Comparison of ENCODE assay signal across 17 cellular contexts in the genomic region with DNA sequence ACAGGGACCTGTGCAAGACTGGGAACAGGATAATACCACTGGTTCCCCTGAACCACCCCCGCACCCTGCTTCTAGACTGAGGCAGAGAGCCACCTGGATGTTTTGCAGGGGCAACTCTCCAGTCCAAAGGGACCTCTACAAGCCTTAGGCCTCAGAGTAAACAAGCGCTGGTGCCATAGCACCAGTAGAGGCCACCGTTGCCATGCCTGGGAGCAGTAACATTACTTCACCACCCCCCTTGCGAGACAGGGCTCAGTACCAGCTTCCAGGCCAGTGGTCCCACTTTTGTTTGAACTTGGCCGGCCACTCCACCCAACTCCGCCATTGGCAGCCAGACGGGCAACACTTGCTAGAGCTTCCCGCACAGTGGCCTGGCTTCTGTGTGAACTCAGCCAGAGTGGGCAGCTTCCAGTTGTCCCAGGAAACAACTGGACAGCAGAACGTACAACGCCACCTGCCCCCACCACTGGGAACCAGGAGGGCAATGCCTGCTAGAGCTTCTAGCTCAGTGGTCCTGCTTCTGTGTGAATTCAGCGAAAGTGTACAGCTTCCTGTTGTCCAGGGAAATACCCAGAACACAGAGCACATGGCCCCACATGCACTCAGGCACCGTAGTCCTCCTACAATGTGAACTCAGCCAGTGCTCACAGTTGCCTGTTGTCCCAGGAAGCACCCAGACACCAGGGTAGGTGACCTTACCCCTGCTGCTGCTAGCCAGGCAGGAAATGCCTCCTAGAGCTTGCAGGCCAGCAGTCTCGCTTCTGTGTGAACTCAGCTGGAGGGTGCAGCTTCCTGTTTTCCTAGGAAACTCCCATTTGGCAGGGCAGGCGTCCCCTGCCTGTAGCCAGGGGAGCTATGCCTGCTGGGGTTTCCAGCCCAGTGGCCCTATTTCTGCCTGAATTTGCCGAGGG. TPM values are rescaled to one million over a fixed set of nuclear protein-coding genes. Genes with fewer than 3 reads are reported as not detected.
DNase-seq lines count a peak whose midpoint lies in the region; ATAC-seq, FAIRE-seq and TF ChIP-seq lines count a peak whose summit lies in the region.
"Had no signal": no experiment of that assay in that cellular context is flagged by ENCODE, and none has a peak within 500 bp of the region (broad histone marks: within the 10 kb centered on the region; RNA-seq: fewer than 3 reads in every experiment).

No MANE protein-coding gene starts in this region.

- TF ChIP-seq POLR2A in GM12891 (IDR thresholded peaks at IDR 0.05; ENCODE audit: low read depth, low read length) (no peak), H54 (IDR thresholded peaks at IDR 0.05; ENCODE audit: low read depth, low read length) (no peak)

- no TSS peak for BruUV-seq in PC-3 (replicated peaks; lab: Mats Ljungman, UMichigan)

- H3K9me2 ChIP-seq in PC-3 (replicated peaks; ENCODE audit: low read length), result no peaks in the 10 kb centered on the region

- no peaks in the 10 kb centered on the region; the same call in 1 of the 2 replicates for H3K4me1 ChIP-seq in PC-3 (ENCODE audit: insufficient read depth, low read length)
- H3K4me1 ChIP-seq: BE2C, testis had no signal

- H3K79me2 ChIP-seq in PC-3 (ENCODE audit: low read length), result no peaks in the 10 kb centered on the region

- no peaks in the 10 kb centered on the region for H3K27me3 ChIP-seq in PC-3 (ENCODE audit: low read length)
- H3K27me3 ChIP-seq: BE2C, testis had no signal

- 0 out of 2 replicates have a peak overlapping the region, but pooled peaks have one; percentile 13 for H2AFZ ChIP-seq in PC-3 (ENCODE audit: low read length)

- FAIRE-seq in GM12891 (lab: Jason Lieb, UNC) (peak; percentile 26), H54 (lab: Jason Lieb, UNC) (no peak)

- H3K36me3 ChIP-seq in PC-3 (ENCODE audit: low read depth, low read length), result no peaks in the 10 kb centered on the region
- H3K36me3 ChIP-seq: BE2C had no signal

- H3K27ac ChIP-seq in PC-3 (ENCODE audit: low read length), result no peak overlapping the region
- H3K27ac ChIP-seq: KMS-11, testis had no signal

- ATAC-seq in PC-3 (no peak), GM19463 (IDR thresholded peaks at IDR 0.05; ENCODE audit: unreplicated experiment) (no peak)
- ATAC-seq: activated T-cell treated with anti-CD3 and anti-CD28 coated beads, Interleukin-2, amount 50 U/mL, for 72 hours had no signal

- H4K20me1 ChIP-seq in PC-3 (ENCODE audit: low read length), result no peaks in the 10 kb centered on the region

- intact Hi-C loops in PC-3 (cut with micrococcal nuclease), result no loop called here

- no peak for TF ChIP-seq CTCF in PC-3 (conservative IDR thresholded peaks at IDR 0.05; ENCODE audit: low read depth, low read length)
- TF ChIP-seq CTCF in fibroblast of pulmonary artery (IDR thresholded peaks at IDR 0.05; ENCODE audit: low read length, missing control alignments), result no peak

- H3K4me3 ChIP-seq in PC-3 (ENCODE audit: low read length) (no peak overlapping the region), fibroblast of pulmonary artery (replicated peaks; ENCODE audit: low read depth, low read length) (no peak overlapping the region)
- H3K4me3 ChIP-seq: testis had no signal

- H3K9ac ChIP-seq in PC-3 (ENCODE audit: low read length), result no peak overlapping the region
- H3K9ac ChIP-seq: KMS-11 had no signal

- POLR2A ChIA-PET in PC-3 (lab: Charles Lee; ENCODE audit: unreplicated experiment), result no interaction called here

- H3F3A ChIP-seq in PC-3 (ENCODE audit: low read length, unreplicated experiment), result no peaks in the 10 kb centered on the region

- CTCF ChIA-PET in PC-3 (lab: Charles Lee), result no interaction called here

- DNase-seq in GM12891 (ENCODE audit: insufficient read length, low spot score) (no peak), PC-3 (peak; percentile 22), fibroblast of pulmonary artery (ENCODE audit: low read depth) (peak; percentile 35), medulla oblongata (ENCODE audit: extremely low spot score) (peak; percentile 2), H54 (ENCODE audit: insufficient read length, low spot score) (no peak), midbrain (lab: John Stamatoyannopoulos, UW) (no peak), NCI-H1417 (lab: John Stamatoyannopoulos, UW) (no peak)
- DNase-seq: activated CD4-positive, alpha-beta T cell treated with anti-CD3 and anti-CD28 coated beads, Interleukin-2, amount 10 ng/mL, durations not matched to agents 7 days and 5 days; activated T-cell treated with anti-CD3 and anti-CD28 coated beads, Interleukin-2, amount 50 U/mL, for 72 hours; BE2C; cortex of kidney; GOT3; NCI-H1694 treated with DMSO at 0.1 percent for 48 hours; NCI-H82; testis had no signal

- H3K4me2 ChIP-seq in PC-3 (ENCODE audit: low read length), result no peak overlapping the region
- H3K4me2 ChIP-seq: KMS-11 had no signal

- H3K9me3 ChIP-seq in PC-3 (ENCODE audit: low read length), result no peaks in the 10 kb centered on the region
- H3K9me3 ChIP-seq: BE2C, testis had no signal

TF ChIP-seq in GM12891, 5 proteins besides CTCF, POLR2A, EP300 and RAD21:
- TF ChIP-seq POU2F2 (IDR thresholded peaks at IDR 0.05; ENCODE audit: low read depth, low read length), result no peak
- no peak for TF ChIP-seq POLR2AphosphoS5 (IDR thresholded peaks at IDR 0.05; ENCODE audit: low read depth, low read length)
- TF ChIP-seq PAX5 (IDR thresholded peaks at IDR 0.05; ENCODE audit: insufficient read depth, low read length, severe bottlenecking), result no peak
- no peak for TF ChIP-seq TAF1 (IDR thresholded peaks at IDR 0.05; ENCODE audit: low read depth, low read length)
- TF ChIP-seq SPI1 (IDR thresholded peaks at IDR 0.05; ENCODE audit: low read depth, low read length), result no peak

RNA-seq across cellular contexts. Expression of a gene that starts 39.9 kb away (rescaled TPM):
- polyA plus RNA-seq in GM12891 (2012; ENCODE audit: low read depth, missing spikeins), result not detected
- not detected in 2 replicates for total RNA-seq in PC-3 (2014; rRNA removed)
- total RNA-seq: activated CD4-positive, alpha-beta T cell treated with anti-CD3 and anti-CD28 coated beads, Interleukin-2, amount 10 ng/mL, durations not matched to agents 7 days and 5 days; activated T-cell treated with anti-CD3 and anti-CD28 coated beads, Interleukin-2, amount 50 U/mL, for 72 hours had no signal

Comparison
In these comparisons a context has a peak if more than half of its experiments do, and no peak if none do; other contexts are left out.
1. DNase-seq: peak in PC-3 (single experiment), fibroblast of pulmonary artery (single experiment) and medulla oblongata (single experiment); none in GM12891 (single experiment), H54 (single experiment), midbrain (single experiment) and NCI-H1417 (0 of 3).